Comparison of ENCODE assay signal across 23 cellular contexts in the genomic region with DNA sequence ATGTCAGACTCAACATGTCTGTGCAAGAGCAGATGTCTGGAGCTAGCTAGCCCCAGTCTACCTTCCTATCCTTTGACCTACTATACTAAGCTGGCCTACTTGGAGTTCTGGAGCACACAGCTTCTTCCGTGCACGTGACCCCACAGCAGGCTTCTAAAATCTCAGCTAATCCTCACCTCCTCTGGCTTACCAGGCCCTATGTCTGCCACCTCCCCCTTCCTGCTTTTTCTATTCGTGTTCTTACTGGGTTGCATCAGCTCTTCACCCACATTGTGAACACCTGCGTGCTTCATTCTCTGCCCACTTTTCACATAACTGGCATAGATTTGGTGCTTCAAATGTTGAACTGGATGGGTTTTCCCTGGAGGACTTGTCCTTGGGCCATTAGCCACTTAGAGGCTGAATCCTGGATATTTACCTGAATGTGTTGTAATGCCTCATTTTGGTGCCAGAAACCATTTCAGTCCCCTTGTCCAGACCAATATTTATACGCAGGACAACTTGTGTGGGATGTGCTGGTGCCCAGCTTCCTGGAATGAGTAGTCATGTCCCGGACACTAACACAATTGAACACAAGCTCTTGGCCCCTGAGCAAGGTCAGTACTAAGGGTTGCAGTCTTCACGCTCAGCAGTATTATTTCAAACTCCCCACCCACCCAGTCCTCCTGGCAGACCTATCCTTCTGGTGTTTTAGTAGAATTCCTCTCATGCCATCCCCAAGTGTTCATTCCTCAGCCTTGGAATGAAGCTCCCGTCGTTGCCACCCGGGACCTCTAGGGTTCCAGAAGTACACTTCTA. TPM values are rescaled to one million over a fixed set of nuclear protein-coding genes. Genes with fewer than 3 reads are reported as not detected.
DNase-seq lines count a peak whose midpoint lies in the region; ATAC-seq and TF ChIP-seq lines count a peak whose summit lies in the region.
"Had no signal": no experiment of that assay in that cellular context is flagged by ENCODE, and none has a peak within 500 bp of the region (broad histone marks: within the 10 kb centered on the region; RNA-seq: fewer than 3 reads in every experiment).

No MANE protein-coding gene starts in this region.

- CTCF ChIA-PET in activated B cell treated with CpG ODN at 0.5 μM for 24 hours (lab: Charles Lee) = interaction anchor here (0.6 to 1.5 kb wide), 4 partner anchors 11 to 95 kb away, joined by 3 to 4 read pairs (median 3); no protein-coding TSS in a partner anchor

- no peak overlapping the region for H3K4me3 ChIP-seq in lower lobe of right lung
- H3K4me3 ChIP-seq: esophagus squamous epithelium, GM23338, testis had no signal

- intact Hi-C loops in activated B cell treated with CpG ODN at 0.5 μM for 24 hours (cut with micrococcal nuclease) (loop anchor here (2.0 kb wide), 1 partner anchor 13 kb away; no protein-coding TSS in a partner anchor), lower lobe of right lung (cut with DNase I) (no loop called here)

- peaks cover 28% of the 10 kb centered on the region for H3K4me1 Mint-ChIP-seq in activated T-cell treated with anti-CD3 and anti-CD28 coated beads, Interleukin-2, amount 50 U/mL, for 4 hours (ENCODE audit: low read depth)
- peaks cover 93% of the 10 kb centered on the region for H3K4me1 Mint-ChIP-seq in activated B cell treated with CpG ODN at 0.5 μM for 24 hours
- peaks cover 62 to 90% of the 10 kb centered on the region in 2 donors for H3K4me1 Mint-ChIP-seq in stimulated activated naive B cell treated with anti-CD40 and anti-IgM and Interleukin-4, amounts not matched to agents 10 μg/mL and 1 μg/mL and 100 μg/mL, for 72 hours

- peak; percentile 14 for DNase-seq in activated T-cell treated with anti-CD3 and anti-CD28 coated beads, Interleukin-2, amount 50 U/mL, for 48 hours
- no peak for DNase-seq in activated T-cell treated with anti-CD3 and anti-CD28 coated beads, Interleukin-2, amount 50 U/mL, for 4 hours
- no peak for DNase-seq in activated B cell treated with CpG ODN at 0.5 μM for 24 hours
- peak; percentile 55 for DNase-seq in lower lobe of right lung
- DNase-seq in stimulated activated naive B cell treated with anti-CD40 and anti-IgM and Interleukin-4, amounts not matched to agents 10 μg/mL and 1 μg/mL and 100 μg/mL, for 72 hours = no peak
- DNase-seq in SW480 (ENCODE audit: low spot score) = no peak
- no peak for DNase-seq in NCI-H187 treated with DMSO at 0.1 percent for 48 hours (lab: John Stamatoyannopoulos, UW)
- DNase-seq: activated CD4-positive, alpha-beta T cell treated with anti-CD3 and anti-CD28 coated beads, Interleukin-2, amount 50 U/mL, for 1 hour; activated gamma-delta T cell treated with Interleukin-2 at 50 U/mL for 16 hours; COR-L47; effector memory CD4-positive, alpha-beta T cell; esophagus squamous epithelium; GF-D8; hippocampal formation; KBM-7; NCI-H1436 treated with DMSO at 0.1 percent for 48 hours; NCI-H526; SK-N-SH; small intestine; stimulated activated CD4-positive, alpha-beta T cell treated with anti-CD3 and anti-CD28 coated beads, Interleukin-2, amount 100 ng/mL, for 24 hours; testis had no signal

- H3K4me3 Mint-ChIP-seq in activated T-cell treated with anti-CD3 and anti-CD28 coated beads, Interleukin-2, amount 50 U/mL, for 4 hours = no peak overlapping the region
- H3K4me3 Mint-ChIP-seq in activated B cell treated with CpG ODN at 0.5 μM for 24 hours = no peak overlapping the region
- H3K4me3 Mint-ChIP-seq in stimulated activated naive B cell treated with anti-CD40 and anti-IgM and Interleukin-4, amounts not matched to agents 10 μg/mL and 1 μg/mL and 100 μg/mL, for 72 hours = no peak overlapping the region
- H3K4me3 Mint-ChIP-seq: GM23338 had no signal

- H3K27ac Mint-ChIP-seq in activated B cell treated with CpG ODN at 0.5 μM for 24 hours = peak overlapping the region; percentile 54
- peak overlapping the region; percentile 83 for H3K27ac Mint-ChIP-seq in stimulated activated naive B cell treated with anti-CD40 and anti-IgM and Interleukin-4, amounts not matched to agents 10 μg/mL and 1 μg/mL and 100 μg/mL, for 72 hours
- H3K27ac Mint-ChIP-seq: GM23338 had no signal

- H3K36me3 ChIP-seq in lower lobe of right lung = no peaks in the 10 kb centered on the region
- H3K36me3 ChIP-seq: esophagus squamous epithelium had no signal

- POLR2A ChIA-PET in activated B cell treated with CpG ODN at 0.5 μM for 24 hours (lab: Charles Lee) = interaction anchor here (19.1 to 40.7 kb wide), 2 partner anchors 19 to 29 kb away, joined by 248 to 1269 read pairs; a partner anchor contains a TSS

- H3K36me3 Mint-ChIP-seq in activated T-cell treated with anti-CD3 and anti-CD28 coated beads, Interleukin-2, amount 50 U/mL, for 4 hours (ENCODE audit: insufficient read depth) = peaks cover 24% of the 10 kb centered on the region
- H3K36me3 Mint-ChIP-seq in activated B cell treated with CpG ODN at 0.5 μM for 24 hours (ENCODE audit: low read depth) = peaks cover 38% of the 10 kb centered on the region
- peaks cover 29 to 45% of the 10 kb centered on the region in 2 donors for H3K36me3 Mint-ChIP-seq in stimulated activated naive B cell treated with anti-CD40 and anti-IgM and Interleukin-4, amounts not matched to agents 10 μg/mL and 1 μg/mL and 100 μg/mL, for 72 hours

- no peaks in the 10 kb centered on the region for H3K27me3 ChIP-seq in lower lobe of right lung (ENCODE audit: low read depth)
- H3K27me3 ChIP-seq: testis had no signal

- H3K9me3 ChIP-seq in lower lobe of right lung = no peaks in the 10 kb centered on the region
- H3K9me3 ChIP-seq: esophagus squamous epithelium, SK-N-SH, testis had no signal

- no peaks in the 10 kb centered on the region for H3K9me3 Mint-ChIP-seq in activated T-cell treated with anti-CD3 and anti-CD28 coated beads, Interleukin-2, amount 50 U/mL, for 4 hours
- H3K9me3 Mint-ChIP-seq in activated B cell treated with CpG ODN at 0.5 μM for 24 hours = no peaks in the 10 kb centered on the region
- peaks cover 0 to 7% of the 10 kb centered on the region in 2 donors for H3K9me3 Mint-ChIP-seq in stimulated activated naive B cell treated with anti-CD40 and anti-IgM and Interleukin-4, amounts not matched to agents 10 μg/mL and 1 μg/mL and 100 μg/mL, for 72 hours
- H3K9me3 Mint-ChIP-seq: GM23338 had no signal

- H3K27ac ChIP-seq in lower lobe of right lung = peak overlapping the region; percentile 70
- H3K27ac ChIP-seq: esophagus squamous epithelium, testis had no signal

- ATAC-seq in activated T-cell treated with anti-CD3 and anti-CD28 coated beads, Interleukin-2, amount 50 U/mL, for 4 hours = no peak
- ATAC-seq in activated B cell treated with CpG ODN at 0.5 μM for 24 hours (ENCODE audit: low read depth) (no peak), lower lobe of right lung (peak; percentile 61 to 65), GM18873 (IDR thresholded peaks at IDR 0.05; ENCODE audit: low FRiP score, unreplicated experiment) (no peak)
- no peak for ATAC-seq in stimulated activated naive B cell treated with anti-CD40 and anti-IgM and Interleukin-4, amounts not matched to agents 10 μg/mL and 1 μg/mL and 100 μg/mL, for 72 hours (replicated peaks)
- ATAC-seq: GM23338 had no signal

- peaks cover 37% of the 10 kb centered on the region for H3K4me1 ChIP-seq in lower lobe of right lung
- H3K4me1 ChIP-seq: esophagus squamous epithelium, testis had no signal

- no peak for TF ChIP-seq CTCF in activated B cell treated with CpG ODN at 0.5 μM for 24 hours (IDR thresholded peaks at IDR 0.05)
- no peak for TF ChIP-seq CTCF in lower lobe of right lung (IDR thresholded peaks at IDR 0.05)

- H3K27me3 Mint-ChIP-seq in activated T-cell treated with anti-CD3 and anti-CD28 coated beads, Interleukin-2, amount 50 U/mL, for 4 hours (ENCODE audit: low read depth) = no peaks in the 10 kb centered on the region
- H3K27me3 Mint-ChIP-seq in activated B cell treated with CpG ODN at 0.5 μM for 24 hours = no peaks in the 10 kb centered on the region
- no peaks in the 10 kb centered on the region for H3K27me3 Mint-ChIP-seq in stimulated activated naive B cell treated with anti-CD40 and anti-IgM and Interleukin-4, amounts not matched to agents 10 μg/mL and 1 μg/mL and 100 μg/mL, for 72 hours

RNA-seq across cellular contexts. Expression of a gene that starts 24.0 kb away (rescaled TPM):
- 1 to 10 TPM; 3.6 to 5.8 (median 5.6) TPM for total RNA-seq in activated T-cell treated with anti-CD3 and anti-CD28 coated beads, Interleukin-2, amount 50 U/mL, for 4 hours
- total RNA-seq in activated B cell treated with CpG ODN at 0.5 μM for 24 hours (56.2 and 59.3 TPM in 2 replicates), lower lobe of right lung (23.2 TPM)

Comparison
In these comparisons a context has a peak if more than half of its experiments do, and no peak if none do; other contexts are left out.
1. DNase-seq: peak in activated T-cell treated with anti-CD3 and anti-CD28 coated beads, Interleukin-2, amount 50 U/mL, for 48 hours (2 of 2) and lower lobe of right lung (single experiment); none in activated T-cell treated with anti-CD3 and anti-CD28 coated beads, Interleukin-2, amount 50 U/mL, for 4 hours (single experiment), activated B cell treated with CpG ODN at 0.5 μM for 24 hours (single experiment), stimulated activated naive B cell treated with anti-CD40 and anti-IgM and Interleukin-4, amounts not matched to agents 10 μg/mL and 1 μg/mL and 100 μg/mL, for 72 hours (single experiment), SW480 (single experiment) and NCI-H187 treated with DMSO at 0.1 percent for 48 hours (single experiment).
2. ATAC-seq: peak in lower lobe of right lung (2 of 2); none in activated T-cell treated with anti-CD3 and anti-CD28 coated beads, Interleukin-2, amount 50 U/mL, for 4 hours (0 of 2), activated B cell treated with CpG ODN at 0.5 μM for 24 hours (single experiment), stimulated activated naive B cell treated with anti-CD40 and anti-IgM and Interleukin-4, amounts not matched to agents 10 μg/mL and 1 μg/mL and 100 μg/mL, for 72 hours (0 of 2) and GM18873 (single experiment).